Comparison of ENCODE assay signal across 20 cellular contexts in the genomic region with DNA sequence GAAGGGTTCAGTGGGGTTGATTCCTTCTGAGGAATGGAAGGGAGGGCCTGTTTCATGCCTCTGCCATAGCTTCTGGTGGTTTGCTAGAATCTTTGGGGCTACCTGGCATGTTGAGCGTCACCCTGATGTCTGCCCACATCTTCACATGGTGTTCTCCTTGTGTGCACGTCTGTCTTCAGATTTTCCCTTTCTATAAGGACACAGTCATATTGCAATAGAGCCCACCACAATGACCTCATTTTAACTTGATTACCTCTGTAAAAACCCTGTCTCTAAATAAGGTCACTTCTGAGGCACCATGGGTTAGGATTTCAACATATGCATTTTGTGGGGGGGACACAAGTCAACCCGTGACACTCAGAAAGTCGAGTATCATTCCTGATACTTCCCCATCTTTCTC.
A peak's percentile ranks its signal among the peaks of the same experiment; 100 is the strongest.
DNase-seq lines count a peak whose midpoint lies in the region; ATAC-seq and TF ChIP-seq lines count a peak whose summit lies in the region.
"Had no signal": no experiment of that assay in that cellular context is flagged by ENCODE, and none has a peak within 500 bp of the region (broad histone marks: within the 10 kb centered on the region; RNA-seq: fewer than 3 reads in every experiment).

No MANE protein-coding gene starts in this region.

- intact Hi-C loops in left ventricle myocardium inferior (cut with micrococcal nuclease) (no loop called here), Right ventricle myocardium inferior (cut with DNase I) (no loop called here), breast epithelium (cut with DNase I; ENCODE audit: low total_unique reads) (no loop called here), dorsolateral prefrontal cortex (cut with DNase I) (no loop called here)

- H3K4me3 ChIP-seq in left ventricle myocardium inferior (no peak overlapping the region), breast epithelium (no peak overlapping the region), neuronal stem cell (ENCODE audit: low read length in 2 of 2) (no peak overlapping the region), dorsolateral prefrontal cortex (no peak overlapping the region)
- H3K4me3 ChIP-seq: K562, SK-N-MC had no signal

- H3K79me1 ChIP-seq in neuronal stem cell (ENCODE audit: low read depth, low read length) = no peaks in the 10 kb centered on the region

- H3K4ac ChIP-seq in neuronal stem cell (ENCODE audit: low read length) = no peak overlapping the region

- DNase-seq in left ventricle myocardium inferior = no peak
- DNase-seq in Right ventricle myocardium inferior (ENCODE audit: missing footprints) = no peak
- DNase-seq in breast epithelium (ENCODE audit: low spot score in 2 of 2) = no peak
- no peak for DNase-seq in neuronal stem cell (ENCODE audit: low spot score)
- no peak for DNase-seq in dorsolateral prefrontal cortex
- no peak for DNase-seq in OCI-M1 (lab: John Stamatoyannopoulos, UW)
- no peak for DNase-seq in SK-N-DZ (ENCODE audit: low spot score)
- DNase-seq: CD4-positive, CD25-positive, alpha-beta regulatory T cell; MV-4-11; NCI-H1105 treated with DMSO at 0.1 percent for 48 hours; NCI-H2029 treated with DMSO at 0.1 percent for 48 hours; NCI-H345; NCI-H524; NCI-H774; SHP77; SW 1271 had no signal

- no peak overlapping the region for H2BK12ac ChIP-seq in neuronal stem cell (ENCODE audit: low read length)

- no peak overlapping the region for H2AFZ ChIP-seq in neuronal stem cell (ENCODE audit: low read length)

- no peak overlapping the region for H2BK5ac ChIP-seq in neuronal stem cell (ENCODE audit: low read length)

- no peak overlapping the region for H2AK5ac ChIP-seq in neuronal stem cell (ENCODE audit: low read depth, low read length)

- H3K36me3 ChIP-seq in left ventricle myocardium inferior (no peaks in the 10 kb centered on the region), breast epithelium (no peaks in the 10 kb centered on the region), neuronal stem cell (replicated peaks in 1 of 2; ENCODE audit: control insufficient read depth in 2 of 2, insufficient read depth in 2 of 2, low read length in 2 of 2) (no peaks in the 10 kb centered on the region)

- no CpG with 5 or more reads among the region's 4 CpGs for WGBS in neuronal stem cell (ENCODE audit: extremely low coverage in 2 of 2, insufficient read length in 2 of 2, insufficient replicate concordance in 1 of 2), 2 donors

- H2BK15ac ChIP-seq in neuronal stem cell (ENCODE audit: low read length) = no peak overlapping the region

- no peak for ATAC-seq in Right ventricle myocardium inferior
- ATAC-seq: HepG2, K562 had no signal

- H3K4me1 ChIP-seq in left ventricle myocardium inferior (peaks cover 25% of the 10 kb centered on the region), breast epithelium (no peaks in the 10 kb centered on the region), neuronal stem cell (ENCODE audit: control insufficient read depth in 2 of 2, insufficient read depth in 1 of 2, low read depth in 1 of 2, low read length in 2 of 2) (no peaks in the 10 kb centered on the region)

- H3K9me3 ChIP-seq in left ventricle myocardium inferior (replicated peaks) = no peaks in the 10 kb centered on the region
- no peaks in the 10 kb centered on the region for H3K9me3 ChIP-seq in breast epithelium
- H3K9me3 ChIP-seq in neuronal stem cell (replicated peaks in 1 of 2; ENCODE audit: control insufficient read depth in 2 of 2, insufficient read depth in 1 of 2, low read depth in 1 of 2, low read length in 2 of 2) = no peaks in the 10 kb centered on the region

- H3K4me2 ChIP-seq in neuronal stem cell (ENCODE audit: insufficient read depth, low read length, poor library complexity, severe bottlenecking) = no peak overlapping the region

- H3K14ac ChIP-seq in neuronal stem cell (ENCODE audit: low read length) = no peak overlapping the region

- peak overlapping the region; percentile 48 for H3K27ac ChIP-seq in left ventricle myocardium inferior (replicated peaks)
- peak overlapping the region; percentile 2 to 80 for H3K27ac ChIP-seq in breast epithelium
- no peak overlapping the region for H3K27ac ChIP-seq in neuronal stem cell (replicated peaks; ENCODE audit: low read length)
- no peak overlapping the region for H3K27ac ChIP-seq in dorsolateral prefrontal cortex
- H3K27ac ChIP-seq: HL-60 had no signal

- no peak overlapping the region for H4K8ac ChIP-seq in neuronal stem cell (ENCODE audit: low read depth, low read length)

- no peak overlapping the region for H3K23ac ChIP-seq in neuronal stem cell (ENCODE audit: low read depth, low read length, poor library complexity)

- no peak overlapping the region for H3K9ac ChIP-seq in neuronal stem cell (ENCODE audit: low read depth, low read length, poor library complexity)

- no peaks in the 10 kb centered on the region for H3K27me3 ChIP-seq in left ventricle myocardium inferior (ENCODE audit: low read depth)
- H3K27me3 ChIP-seq in breast epithelium = no peaks in the 10 kb centered on the region
- no peaks in the 10 kb centered on the region for H3K27me3 ChIP-seq in neuronal stem cell (ENCODE audit: control insufficient read depth in 3 of 3, insufficient read depth in 3 of 3, low read depth in 1 of 3, low read length in 3 of 3)
- peaks cover 0 to 6% (median 0%) of the 10 kb centered on the region in 45 donors for H3K27me3 ChIP-seq in dorsolateral prefrontal cortex

- no peak for TF ChIP-seq POLR2A in breast epithelium (IDR thresholded peaks at IDR 0.05)

- TF ChIP-seq CTCF in left ventricle myocardium inferior (IDR thresholded peaks at IDR 0.05; ENCODE audit: borderline replicate concordance) = no peak
- TF ChIP-seq CTCF in breast epithelium (IDR thresholded peaks at IDR 0.05) = no peak
- TF ChIP-seq CTCF in dorsolateral prefrontal cortex (IDR thresholded peaks at IDR 0.05 in 54 of 56, conservative IDR thresholded peaks at IDR 0.05 in 2 of 56; ENCODE audit: low read depth in 1 of 56, partially characterized antibody in 56 of 56) = no peak

- peak overlapping the region; percentile 57 for H2BK120ac ChIP-seq in neuronal stem cell (ENCODE audit: low read depth, low read length)

- no peak overlapping the region for H4K91ac ChIP-seq in neuronal stem cell (ENCODE audit: low read depth, low read length, poor library complexity)

- H3K18ac ChIP-seq in neuronal stem cell (ENCODE audit: low read length) = no peak overlapping the region

Comparison
In these comparisons a context has a peak if more than half of its experiments do, and no peak if none do; other contexts are left out.
1. H3K27ac ChIP-seq: peak in left ventricle myocardium inferior (single experiment) and breast epithelium (2 of 2); none in neuronal stem cell (single experiment) and dorsolateral prefrontal cortex (0 of 59).